20 cellular contexts compared by ENCODE assay signal in genomic region chr14:95315156-95315555, GRCh38. TPM values are rescaled to one million over a fixed set of nuclear protein-coding genes. Genes with fewer than 3 reads are reported as not detected.
A peak's percentile ranks its signal among the peaks of the same experiment; 100 is the strongest.
DNase-seq lines count a peak whose midpoint lies in the region; ATAC-seq, FAIRE-seq and TF ChIP-seq lines count a peak whose summit lies in the region.
"Had no signal": no experiment of that assay in that cellular context is flagged by ENCODE, and none has a peak within 500 bp of the region (broad histone marks: within the 10 kb centered on the region; RNA-seq: fewer than 3 reads in every experiment).

No MANE protein-coding gene starts in this region.

- H3K27ac Mint-ChIP-seq in activated naive CD4-positive, alpha-beta T cell treated with anti-CD3 and anti-CD28 coated beads, Interleukin-2, amount 50 U/mL, for 72 hours = no peak overlapping the region
- H3K27ac Mint-ChIP-seq: CD4-positive, alpha-beta T cell; naive thymus-derived CD4-positive, alpha-beta T cell had no signal

- no peak for ATAC-seq in A549
- ATAC-seq in activated naive CD4-positive, alpha-beta T cell treated with anti-CD3 and anti-CD28 coated beads, Interleukin-2, amount 50 U/mL, for 72 hours = no peak
- ATAC-seq: naive thymus-derived CD4-positive, alpha-beta T cell had no signal

- H3K79me2 ChIP-seq in PC-9 (ENCODE audit: low read depth) = peaks cover 51% of the 10 kb centered on the region
- H3K79me2 ChIP-seq: parathyroid adenoma had no signal

- TF ChIP-seq POLR2A in A549 (IDR thresholded peaks at IDR 0.05; ENCODE audit: low read length) = no peak
- TF ChIP-seq POLR2A in esophagus squamous epithelium (IDR thresholded peaks at IDR 0.05) = no peak
- no peak for TF ChIP-seq POLR2A in sigmoid colon (IDR thresholded peaks at IDR 0.05)

- no peak overlapping the region for H2AFZ ChIP-seq in PC-9
- H2AFZ ChIP-seq: parathyroid adenoma had no signal

- no peak for TF ChIP-seq CTCF in A549 (IDR thresholded peaks at IDR 0.05)
- TF ChIP-seq CTCF in PC-9 (conservative IDR thresholded peaks at IDR 0.05) = no peak
- TF ChIP-seq CTCF in esophagus squamous epithelium (IDR thresholded peaks at IDR 0.05) = no peak
- TF ChIP-seq CTCF in sigmoid colon (IDR thresholded peaks at IDR 0.05) = no peak

- intact Hi-C loops in PC-9 (cut with micrococcal nuclease; ENCODE audit: unreplicated experiment) = no loop called here
- intact Hi-C loops in esophagus squamous epithelium (cut with DNase I) = no loop called here
- intact Hi-C loops in sigmoid colon (cut with DNase I) = loop anchor here (10.0 kb wide), 1 partner anchor 210 kb away; no protein-coding TSS in a partner anchor

- no peaks in the 10 kb centered on the region for H3K36me3 ChIP-seq in PC-9 (ENCODE audit: low read depth)
- H3K36me3 ChIP-seq in esophagus squamous epithelium = no peaks in the 10 kb centered on the region
- no peaks in the 10 kb centered on the region for H3K36me3 ChIP-seq in sigmoid colon
- H3K36me3 ChIP-seq: thoracic aorta had no signal

- H3K9me3 Mint-ChIP-seq in activated naive CD4-positive, alpha-beta T cell treated with anti-CD3 and anti-CD28 coated beads, Interleukin-2, amount 50 U/mL, for 72 hours = no peaks in the 10 kb centered on the region
- H3K9me3 Mint-ChIP-seq: CD4-positive, alpha-beta T cell; naive thymus-derived CD4-positive, alpha-beta T cell had no signal

- no peak for FAIRE-seq in A549 (lab: Jason Lieb, UNC)

- CTCF ChIA-PET in A549 (lab: Yijun Ruan, JAX) (interaction anchor here (2.0 kb wide), 1 partner anchor 66 kb away, joined by 6 read pairs; no protein-coding TSS in a partner anchor), PC-9 (lab: Charles Lee) (no interaction called here)

- DNase-seq in A549 (ENCODE audit: low read depth in 1 of 2, low spot score in 1 of 2) = no peak
- DNase-seq in PC-9 = no peak
- no peak for DNase-seq in esophagus squamous epithelium (lab: John Stamatoyannopoulos, UW)
- no peak for DNase-seq in sigmoid colon
- DNase-seq in activated naive CD4-positive, alpha-beta T cell treated with anti-CD3 and anti-CD28 coated beads, Interleukin-2, amount 50 U/mL, for 72 hours (ENCODE audit: low spot score in 2 of 2) = no peak
- no peak for DNase-seq in medulla oblongata (ENCODE audit: extremely low spot score)
- no peak for DNase-seq in stimulated activated CD4-positive, alpha-beta T cell treated with anti-CD3 and anti-CD28 coated beads, Interleukin-15, amount 100 ng/mL, for 24 hours
- DNase-seq in activated effector memory CD4-positive, alpha-beta T cell treated with anti-CD3 and anti-CD28 coated beads, Interleukin-2, amount 50 U/mL, for 16 hours = no peak
- DNase-seq: activated CD4-positive, alpha-beta T cell treated with anti-CD3 and anti-CD28 coated beads for 4 hours; activated effector memory CD4-positive, alpha-beta T cell treated with Interleukin-2 at 50 U/mL for 16 hours; CD4-positive, alpha-beta T cell; DMS79; IMR-90; left ventricle myocardium superior; MM.1S; NCI-H146; NCI-H2227 treated with DMSO at 0.1 percent for 48 hours had no signal

- H3K4me1 ChIP-seq in A549 = peaks cover 57% of the 10 kb centered on the region
- peaks cover 45% of the 10 kb centered on the region for H3K4me1 ChIP-seq in PC-9 (replicated peaks; ENCODE audit: insufficient read depth)
- H3K4me1 ChIP-seq in esophagus squamous epithelium = peaks cover 20 to 80% (median 27%) of the 10 kb centered on the region in 3 donors
- peaks cover 0 to 28% (median 20%) of the 10 kb centered on the region in 4 donors for H3K4me1 ChIP-seq in sigmoid colon
- H3K4me1 ChIP-seq: parathyroid adenoma had no signal

- no peaks in the 10 kb centered on the region for H3K36me3 Mint-ChIP-seq in activated naive CD4-positive, alpha-beta T cell treated with anti-CD3 and anti-CD28 coated beads, Interleukin-2, amount 50 U/mL, for 72 hours
- H3K36me3 Mint-ChIP-seq: naive thymus-derived CD4-positive, alpha-beta T cell had no signal

- H3K4me2 ChIP-seq in A549 (peak overlapping the region; percentile 64), PC-9 (peak overlapping the region; percentile 70)

- TF ChIP-seq RAD21 in A549 (conservative IDR thresholded peaks at IDR 0.05 in 1 of 2, IDR thresholded peaks at IDR 0.05 in 1 of 2) = no peak

- no peaks in the 10 kb centered on the region for H4K20me1 ChIP-seq in PC-9 (ENCODE audit: insufficient read depth)

- WGBS in A549 (ENCODE audit: missing lambda C conversion rate) = 87% methylated on average over 6 of the region's 6 CpGs
- 78 to 85% methylated on average over 5 to 6 of the region's 6 CpGs for WGBS in esophagus squamous epithelium, 2 donors
- WGBS in sigmoid colon, 2 donors = 89 to 93% methylated on average over 6 of the region's 6 CpGs

- no peaks in the 10 kb centered on the region for H3K9me3 ChIP-seq in A549
- no peaks in the 10 kb centered on the region for H3K9me3 ChIP-seq in PC-9 (ENCODE audit: insufficient read depth, low read depth)
- no peaks in the 10 kb centered on the region for H3K9me3 ChIP-seq in esophagus squamous epithelium
- no peaks in the 10 kb centered on the region for H3K9me3 ChIP-seq in sigmoid colon
- H3K9me3 ChIP-seq: thoracic aorta had no signal

- TF ChIP-seq EP300 in A549 (IDR thresholded peaks at IDR 0.05) = no peak
- TF ChIP-seq EP300 in sigmoid colon (IDR thresholded peaks at IDR 0.05) = no peak

- POLR2A ChIA-PET in A549 (lab: Yijun Ruan, JAX) = no interaction called here
- POLR2A ChIA-PET in PC-9 (lab: Charles Lee; ENCODE audit: unreplicated experiment) = no interaction called here

- no peaks in the 10 kb centered on the region for H3K27me3 ChIP-seq in PC-9 (ENCODE audit: insufficient read depth, low read depth)
- peaks cover 0 to 8% (median 0%) of the 10 kb centered on the region in 4 donors for H3K27me3 ChIP-seq in esophagus squamous epithelium
- H3K27me3 ChIP-seq in sigmoid colon = no peaks in the 10 kb centered on the region

- no TSS peak for BruUV-seq in PC-9 (replicated peaks; lab: Mats Ljungman, UMichigan)

- no peaks in the 10 kb centered on the region for H3K9me2 ChIP-seq in PC-9 (ENCODE audit: insufficient read depth)

- peaks cover 29% of the 10 kb centered on the region for H3F3A ChIP-seq in PC-9 (ENCODE audit: insufficient read depth, low read depth)

- peak overlapping the region; percentile 76 to 88 for H3K27ac ChIP-seq in A549
- peak overlapping the region; percentile 88 for H3K27ac ChIP-seq in PC-9
- H3K27ac ChIP-seq in esophagus squamous epithelium = peak overlapping the region; percentile 33 to 79 (median 62)
- peak overlapping the region; percentile 18 to 66 (median 56) for H3K27ac ChIP-seq in sigmoid colon
- H3K27ac ChIP-seq: parathyroid adenoma, thoracic aorta had no signal

- no peak overlapping the region for H3K4me3 ChIP-seq in A549
- no peak overlapping the region for H3K4me3 ChIP-seq in PC-9
- H3K4me3 ChIP-seq in esophagus squamous epithelium = no peak overlapping the region
- no peak overlapping the region for H3K4me3 ChIP-seq in sigmoid colon
- H3K4me3 ChIP-seq: thoracic aorta had no signal

TF ChIP-seq in A549, 52 proteins besides CTCF, POLR2A, EP300 and RAD21 (continues in another document):
- TF ChIP-seq E2F6 (IDR thresholded peaks at IDR 0.05; ENCODE audit: borderline replicate concordance, low read depth) = no peak
- TF ChIP-seq ZFP36 (IDR thresholded peaks at IDR 0.05; ENCODE audit: borderline replicate concordance, partially characterized antibody) = no peak
- TF ChIP-seq KDM5A (IDR thresholded peaks at IDR 0.05) = no peak
- no peak for TF ChIP-seq JUNB (IDR thresholded peaks at IDR 0.05)
- TF ChIP-seq HOXA7 (CRISPR knock-in tag; IDR thresholded peaks at IDR 0.05) = no peak
- TF ChIP-seq HES2 (IDR thresholded peaks at IDR 0.05) = no peak
- no peak for TF ChIP-seq RARB (CRISPR knock-in tag; IDR thresholded peaks at IDR 0.05)
- no peak for TF ChIP-seq NFE2L2 (conservative IDR thresholded peaks at IDR 0.05; ENCODE audit: low read length)
- no peak for TF ChIP-seq ELK1 (IDR thresholded peaks at IDR 0.05; ENCODE audit: low read depth, low read length)
- no peak for TF ChIP-seq HDAC2 (IDR thresholded peaks at IDR 0.05)
- no peak for TF ChIP-seq SMC3 (IDR thresholded peaks at IDR 0.05)
- no peak for TF ChIP-seq SREBF2 (IDR thresholded peaks at IDR 0.05)

RNA-seq across cellular contexts. Expression of gene CLMN, which starts 4.6 kb away (rescaled TPM):
- 10.6 and 11.3 TPM in 2 replicates for polyA plus RNA-seq in A549 (2011; rRNA removed)
- polyA plus RNA-seq in A549 (2012; cell fraction: cytosol; rRNA removed) = 1.4 and 1.6 TPM in 2 replicates
- polyA plus RNA-seq in A549 (2012; cell fraction: nucleus; rRNA removed) = 2.0 and 3.1 TPM in 2 replicates
- 2.9 to 4.3 TPM (median 3.3 TPM) in 3 replicates for polyA plus RNA-seq in A549 (2017; fragmentation: RNase III; extraction: RNeasy Plus Mini Kit Qiagen cat#74134 plus additional on column Dnase treatment)
- 10.9 and 11.9 TPM in 2 replicates for polyA minus RNA-seq in A549 (2011; rRNA and poly(A)+ RNA removed)
- 15.8 and 18.3 TPM in 2 replicates for total RNA-seq in PC-9 (2021)
- 10 to 100 TPM in 1 of 4 donors, 1 to 10 TPM in 3; 3.3 to 14.1 (median 5.1) TPM for total RNA-seq in esophagus squamous epithelium
- 1 to 10 TPM; 3.5 to 9.1 (median 5.1) TPM for total RNA-seq in sigmoid colon
- polyA plus RNA-seq in sigmoid colon = 10 to 100 TPM; 18.0 to 40.2 (median 20.2) TPM
- 1 to 10 TPM; 5.8 to 6.9 TPM for total RNA-seq in activated naive CD4-positive, alpha-beta T cell treated with anti-CD3 and anti-CD28 coated beads, Interleukin-2, amount 50 U/mL, for 72 hours
